21 cellular contexts compared by ENCODE assay signal in the genomic region with DNA sequence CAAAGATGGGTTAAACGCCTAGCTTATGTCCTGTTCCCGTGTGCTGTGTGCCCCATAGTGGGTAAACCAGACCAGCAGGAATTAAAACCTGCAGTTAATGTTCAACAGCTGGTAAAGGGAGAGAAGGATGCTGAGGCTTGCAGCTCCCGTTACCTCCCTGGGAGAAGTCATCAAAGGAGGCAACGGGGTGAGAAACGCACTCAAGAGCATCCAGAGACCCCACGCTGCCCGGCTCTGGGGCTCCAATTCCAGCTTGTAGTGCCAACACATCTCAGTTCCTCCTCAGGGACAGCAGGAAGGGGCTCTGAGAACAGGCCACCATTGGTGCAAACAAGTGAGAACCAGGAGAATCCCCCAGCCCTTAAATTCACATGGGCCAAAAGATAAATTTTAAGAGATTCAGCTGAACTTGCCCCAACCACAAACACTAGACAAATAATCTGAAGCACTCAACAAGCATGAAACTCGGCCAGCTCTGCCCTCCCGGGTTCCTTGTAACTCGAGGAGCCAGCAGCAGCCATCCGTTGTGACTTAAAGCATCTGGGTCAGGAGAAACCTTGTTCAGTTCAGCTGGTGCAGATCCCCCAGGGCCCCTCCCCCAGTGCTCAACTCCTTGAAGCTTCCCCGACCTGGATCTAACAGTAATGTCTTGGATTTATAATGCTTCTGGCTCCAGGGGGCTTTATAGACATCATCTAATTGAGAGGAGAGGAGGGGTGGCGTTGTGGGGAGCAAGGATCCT. TPM values are rescaled to one million over a fixed set of nuclear protein-coding genes. Genes with fewer than 3 reads are reported as not detected.
"Had no signal": no experiment of that assay in that cellular context is flagged by ENCODE, and none has a peak within 500 bp of the region (broad histone marks: within the 10 kb centered on the region; RNA-seq: fewer than 3 reads in every experiment).

No MANE protein-coding gene starts in this region.

- DNase-seq: activated CD4-positive, alpha-beta T cell treated with anti-CD3 and anti-CD28 coated beads, Interleukin-2, amount 10 ng/mL, durations not matched to agents 7 days and 5 days; activated CD4-positive, CD25-positive, alpha-beta regulatory T cell treated with anti-CD3 and anti-CD28 coated beads, Interleukin-2, amount 50 U/mL, for 72 hours; activated CD8-positive, alpha-beta T cell treated with anti-CD3 and anti-CD28 coated beads, Interleukin-2, amount 10 ng/mL, durations not matched to agents 7 days and 5 days; activated gamma-delta T cell treated with Interleukin-2 at 50 U/mL for 16 hours; activated T-cell treated with anti-CD3 and anti-CD28 coated beads, Interleukin-2, amount 50 U/mL, for 1 hour; aorta; caudate nucleus; dermis blood vessel endothelial cell; effector memory CD4-positive, alpha-beta T cell; foreskin keratinocyte; left ventricle myocardium superior; mammary epithelial cell; right cardiac atrium; stimulated activated CD4-positive, alpha-beta T cell treated with anti-CD3 and anti-CD28 coated beads, Interleukin-1b, Interleukin-23, amount 100 ng/mL, for 48 hours; substantia nigra; T-helper 1 cell; tibial artery; WERI-Rb-1 had no signal

- ATAC-seq: activated CD8-positive, alpha-beta T cell treated with anti-CD3 and anti-CD28 coated beads, Interleukin-2, amount 10 ng/mL, durations not matched to agents 7 days and 5 days; foreskin keratinocyte; left ventricle myocardium superior; right cardiac atrium had no signal

RNA-seq across cellular contexts. Expression of gene FAM241B, which starts 29.4 kb away (rescaled TPM):
- total RNA-seq: dermis blood vessel endothelial cell, mononuclear cell, myocyte, skeletal muscle tissue had no signal
